15 cellular contexts compared by ENCODE assay signal in genomic region chr13:46171739-46172138, GRCh38. TPM values are rescaled to one million over a fixed set of nuclear protein-coding genes. Genes with fewer than 3 reads are reported as not detected.
DNase-seq lines count a peak whose midpoint lies in the region; ATAC-seq and TF ChIP-seq lines count a peak whose summit lies in the region.
"Had no signal": no experiment of that assay in that cellular context is flagged by ENCODE, and none has a peak within 500 bp of the region (broad histone marks: within the 10 kb centered on the region; RNA-seq: fewer than 3 reads in every experiment).

No MANE protein-coding gene starts in this region.

- 0 out of 2 replicates have a peak, but pooled peaks cover 2% of the 10 kb centered on the region for H3F3A ChIP-seq in Loucy (ENCODE audit: low read depth)

- H3K4me1 Mint-ChIP-seq in activated T-cell treated with anti-CD3 and anti-CD28 coated beads, Interleukin-2, amount 50 U/mL, for 24 hours (ENCODE audit: low read depth) = peaks cover 98% of the 10 kb centered on the region
- peaks cover 89% of the 10 kb centered on the region for H3K4me1 Mint-ChIP-seq in activated naive CD8-positive, alpha-beta T cell treated with anti-CD3 and anti-CD28 coated beads, Interleukin-2, amount 10 ng/mL, durations not matched to agents 7 days and 5 days

- peaks cover 100% of the 10 kb centered on the region for H3K79me2 ChIP-seq in Loucy (ENCODE audit: insufficient read depth, low read length)

- no peaks in the 10 kb centered on the region for H3K9me3 ChIP-seq in Loucy (ENCODE audit: insufficient read depth, low read depth, low read length)
- no peaks in the 10 kb centered on the region for H3K9me3 ChIP-seq in spleen
- H3K9me3 ChIP-seq in thyroid gland = no peaks in the 10 kb centered on the region

- H3K27ac Mint-ChIP-seq in activated T-cell treated with anti-CD3 and anti-CD28 coated beads, Interleukin-2, amount 50 U/mL, for 24 hours = peak overlapping the region; percentile 98
- H3K27ac Mint-ChIP-seq in activated naive CD8-positive, alpha-beta T cell treated with anti-CD3 and anti-CD28 coated beads, Interleukin-2, amount 10 ng/mL, durations not matched to agents 7 days and 5 days = peak overlapping the region; percentile 90

- no peaks in the 10 kb centered on the region for H3K9me2 ChIP-seq in Loucy (replicated peaks; ENCODE audit: low read depth, low read length)

- H3K36me3 ChIP-seq in Loucy (ENCODE audit: insufficient read depth, low read length) (peaks cover 32% of the 10 kb centered on the region; the same call in 1 of the 2 replicates), spleen (peaks cover 0 to 43% (median 2%) of the 10 kb centered on the region in 6 donors), thyroid gland (no peaks in the 10 kb centered on the region)

- intact Hi-C loops in spleen (cut with DNase I; ENCODE audit: low total_unique reads) (loop anchor here (10.0 kb wide), 1 partner anchor 113 kb away; no protein-coding TSS in a partner anchor), thyroid gland (cut with DNase I) (no loop called here)

- peak overlapping the region; percentile 98 for H3K4me2 ChIP-seq in Loucy (ENCODE audit: low read depth, low read length, poor library complexity, severe bottlenecking)
- H3K4me2 ChIP-seq: smooth muscle cell had no signal

- no peak for TF ChIP-seq POLR2A in spleen (IDR thresholded peaks at IDR 0.05)
- TF ChIP-seq POLR2A in thyroid gland (IDR thresholded peaks at IDR 0.05) = no peak

- 66 to 81% (median 76%) methylated on average over 7 of the region's 7 CpGs for WGBS in spleen, 5 donors
- WGBS in thyroid gland, 2 donors = 86 to 96% methylated on average over 7 of the region's 7 CpGs

- POLR2A ChIA-PET in activated naive CD8-positive, alpha-beta T cell treated with anti-CD3 and anti-CD28 coated beads, Interleukin-2, amount 10 ng/mL, durations not matched to agents 7 days and 5 days (lab: Charles Lee) = interaction anchor here (0.6 to 9.1 kb wide), 9 partner anchors 8 to 142 kb away, joined by 3 to 134 read pairs (median 6); partner anchors contain the start of gene LCP1

- no peaks in the 10 kb centered on the region for H3K27me3 ChIP-seq in Loucy (ENCODE audit: insufficient read depth, low read length, poor library complexity, severe bottlenecking)
- no peaks in the 10 kb centered on the region for H3K27me3 ChIP-seq in spleen (replicated peaks in 1 of 7)
- no peaks in the 10 kb centered on the region for H3K27me3 ChIP-seq in thyroid gland

- H3K36me3 Mint-ChIP-seq in activated T-cell treated with anti-CD3 and anti-CD28 coated beads, Interleukin-2, amount 50 U/mL, for 24 hours (ENCODE audit: low read depth) = peaks cover 98% of the 10 kb centered on the region
- H3K36me3 Mint-ChIP-seq in activated naive CD8-positive, alpha-beta T cell treated with anti-CD3 and anti-CD28 coated beads, Interleukin-2, amount 10 ng/mL, durations not matched to agents 7 days and 5 days = peaks cover 52% of the 10 kb centered on the region

- ATAC-seq in activated naive CD8-positive, alpha-beta T cell treated with anti-CD3 and anti-CD28 coated beads, Interleukin-2, amount 10 ng/mL, durations not matched to agents 7 days and 5 days (ENCODE audit: low read depth) = no peak
- ATAC-seq in HG03135 (IDR thresholded peaks at IDR 0.05; ENCODE audit: unreplicated experiment) = no peak

- TF ChIP-seq CTCF in Loucy (conservative IDR thresholded peaks at IDR 0.05; ENCODE audit: low read length) (no peak), spleen (IDR thresholded peaks at IDR 0.05 in 8 of 11, conservative IDR thresholded peaks at IDR 0.05 in 3 of 11) (no peak), thyroid gland (IDR thresholded peaks at IDR 0.05) (no peak)

- H3K9me3 Mint-ChIP-seq in activated T-cell treated with anti-CD3 and anti-CD28 coated beads, Interleukin-2, amount 50 U/mL, for 24 hours = no peaks in the 10 kb centered on the region
- H3K9me3 Mint-ChIP-seq in activated naive CD8-positive, alpha-beta T cell treated with anti-CD3 and anti-CD28 coated beads, Interleukin-2, amount 10 ng/mL, durations not matched to agents 7 days and 5 days = no peaks in the 10 kb centered on the region

- H2AFZ ChIP-seq in Loucy (ENCODE audit: low read length) = no peak overlapping the region

- DNase-seq in activated T-cell treated with anti-CD3 and anti-CD28 coated beads, Interleukin-2, amount 50 U/mL, for 24 hours = no peak
- DNase-seq in activated T-cell treated with anti-CD3 and anti-CD28 coated beads, Interleukin-2, amount 50 U/mL, for 48 hours = no peak
- DNase-seq in activated naive CD8-positive, alpha-beta T cell treated with anti-CD3 and anti-CD28 coated beads, Interleukin-2, amount 10 ng/mL, durations not matched to agents 7 days and 5 days = no peak
- no peak for DNase-seq in spleen
- no peak for DNase-seq in thyroid gland
- no peak for DNase-seq in NCI-H146 treated with DMSO at 0.1 percent for 48 hours (lab: John Stamatoyannopoulos, UW; ENCODE audit: unreplicated experiment)
- DNase-seq: activated CD8-positive, alpha-beta memory T cell treated with anti-CD3 and anti-CD28 coated beads for 24 hours; dermis blood vessel endothelial cell; NCI-H146 had no signal

- peaks cover 100% of the 10 kb centered on the region for H4K20me1 ChIP-seq in Loucy (ENCODE audit: insufficient read depth, low read length, poor library complexity, severe bottlenecking)

- H3K9ac ChIP-seq in Loucy (ENCODE audit: low read depth, low read length, poor library complexity, severe bottlenecking) = no peak overlapping the region

- H3K4me1 ChIP-seq in Loucy (ENCODE audit: insufficient read depth, low read length, poor library complexity, severe bottlenecking) (peaks cover 99% of the 10 kb centered on the region), spleen (peaks cover 81 to 100% (median 99%) of the 10 kb centered on the region in 6 donors), thyroid gland (no peaks in the 10 kb centered on the region)

- peak overlapping the region; percentile 97 for H3K4me3 Mint-ChIP-seq in activated T-cell treated with anti-CD3 and anti-CD28 coated beads, Interleukin-2, amount 50 U/mL, for 24 hours
- peak overlapping the region; percentile 84 for H3K4me3 Mint-ChIP-seq in activated naive CD8-positive, alpha-beta T cell treated with anti-CD3 and anti-CD28 coated beads, Interleukin-2, amount 10 ng/mL, durations not matched to agents 7 days and 5 days

- H3K27me3 Mint-ChIP-seq in activated T-cell treated with anti-CD3 and anti-CD28 coated beads, Interleukin-2, amount 50 U/mL, for 24 hours = no peaks in the 10 kb centered on the region
- H3K27me3 Mint-ChIP-seq in activated naive CD8-positive, alpha-beta T cell treated with anti-CD3 and anti-CD28 coated beads, Interleukin-2, amount 10 ng/mL, durations not matched to agents 7 days and 5 days = no peaks in the 10 kb centered on the region

- H3K4me3 ChIP-seq in Loucy (ENCODE audit: low read length, poor library complexity, severe bottlenecking) = peak overlapping the region; percentile 86
- peak overlapping the region in 3 of 8 donors; percentile 6 to 49 (median 17) for H3K4me3 ChIP-seq in spleen
- no peak overlapping the region for H3K4me3 ChIP-seq in thyroid gland (replicated peaks in 1 of 3)
- H3K4me3 ChIP-seq: smooth muscle cell had no signal

- H3K27ac ChIP-seq in spleen (peak overlapping the region; percentile 64 to 94 (median 86)), thyroid gland (no peak overlapping the region)

RNA-seq across cellular contexts. Expression of gene LCP1, which starts 10.2 kb away (rescaled TPM):
- 1,000 to 10,000 TPM in 1 of 2 experiments, 100 to 1,000 TPM in 1; 965 to 1,009 TPM for total RNA-seq in activated naive CD8-positive, alpha-beta T cell treated with anti-CD3 and anti-CD28 coated beads, Interleukin-2, amount 10 ng/mL, durations not matched to agents 7 days and 5 days
- total RNA-seq in spleen (100 to 1,000 TPM; 488 to 968 (median 620) TPM), thyroid gland (10 to 100 TPM in 2 of 4 donors, 1 to 10 TPM in 2; 8.7 to 27.3 (median 11.9) TPM)
- 100 to 1,000 TPM; 155 to 226 (median 206) TPM for polyA plus RNA-seq in spleen
- total RNA-seq: dermis blood vessel endothelial cell, lung microvascular endothelial cell had no signal

RNA-seq across cellular contexts. Expression of gene LRRC63, which starts 40.0 kb away (rescaled TPM):
- 1 to 10 TPM; 1.5 to 1.6 TPM for total RNA-seq in activated naive CD8-positive, alpha-beta T cell treated with anti-CD3 and anti-CD28 coated beads, Interleukin-2, amount 10 ng/mL, durations not matched to agents 7 days and 5 days
- total RNA-seq in spleen = 1 to 10 TPM in 1 of 7 donors, under 1 TPM in 6; 0.32 to 1.3 (median 0.69) TPM
- polyA plus RNA-seq in spleen = under 1 TPM; 0.04 to 0.11 (median 0.10) TPM
- total RNA-seq in thyroid gland = under 1 TPM in 2 of 4 donors, not detected in 2; 0.11 to 0.13 TPM
- total RNA-seq: dermis blood vessel endothelial cell, smooth muscle cell had no signal
- polyA plus RNA-seq: fibroblast of lung, urinary bladder had no signal

Comparison
In these comparisons a context has a peak if more than half of its experiments do, and no peak if none do; other contexts are left out.
1. H3K27ac ChIP-seq: peak in spleen (8 of 8); none in thyroid gland (0 of 3).
2. RNA of gene LCP1, which starts 10.2 kb away (total RNA-seq): 965 to 1,009 TPM in activated naive CD8-positive, alpha-beta T cell treated with anti-CD3 and anti-CD28 coated beads, Interleukin-2, amount 10 ng/mL, durations not matched to agents 7 days and 5 days and 488 to 968 TPM in spleen; 8.7 to 27.3 TPM in thyroid gland; every median in the first group is over 10 times any median in the second.